Comparison of ENCODE assay signal across 9 cellular contexts in genomic region chr5:152462021-152462721, GRCh38. TPM values are rescaled to one million over a fixed set of nuclear protein-coding genes. Genes with fewer than 3 reads are reported as not detected.
DNase-seq lines count a peak whose midpoint lies in the region; ATAC-seq lines count a peak whose summit lies in the region.
"Had no signal": no experiment of that assay in that cellular context is flagged by ENCODE, and none has a peak within 500 bp of the region (broad histone marks: within the 10 kb centered on the region; RNA-seq: fewer than 3 reads in every experiment).

No MANE protein-coding gene starts in this region.

- DNase-seq in myocyte (ENCODE audit: low read depth) = peak; percentile 24
- DNase-seq in DMS79 treated with DMSO at 0.1 percent for 48 hours (lab: John Stamatoyannopoulos, UW) = no peak
- no peak for DNase-seq in EL
- DNase-seq in NCI-H526 (lab: John Stamatoyannopoulos, UW) = no peak

- ATAC-seq in GM18858 (IDR thresholded peaks at IDR 0.05; ENCODE audit: unreplicated experiment) (peak; percentile 93), GM21825 (IDR thresholded peaks at IDR 0.05; ENCODE audit: unreplicated experiment) (peak; percentile 85), HG03565 (IDR thresholded peaks at IDR 0.05; ENCODE audit: unreplicated experiment) (peak; percentile 88), esophagus mucosa (no peak)

RNA-seq across cellular contexts. Expression of gene NMUR2, which starts 57.1 kb away (rescaled TPM):
- total RNA-seq in myocyte (not detected in 2 replicates), esophagus mucosa (not detected)
- polyA plus RNA-seq in myocyte (2012) = not detected
- total RNA-seq: endothelial cell of umbilical vein had no signal
- polyA plus RNA-seq: endothelial cell of umbilical vein had no signal
